Comparison of ENCODE assay signal across 9 cellular contexts in genomic region chr9:71249729-71250317, GRCh38.
A peak's percentile ranks its signal among the peaks of the same experiment; 100 is the strongest.
DNase-seq lines count a peak whose midpoint lies in the region; ATAC-seq, FAIRE-seq and TF ChIP-seq lines count a peak whose summit lies in the region.
"Had no signal": no experiment of that assay in that cellular context is flagged by ENCODE, and none has a peak within 500 bp of the region (broad histone marks: within the 10 kb centered on the region; RNA-seq: fewer than 3 reads in every experiment).

No MANE protein-coding gene starts in this region.

- FAIRE-seq in endometrium (lab: Jason Lieb, UNC), result peak; percentile 89

- DNase-seq in DMS 273 (lab: John Stamatoyannopoulos, UW; ENCODE audit: unreplicated experiment) (peak; percentile 88), Panc1 (ENCODE audit: low read depth, low spot score) (peak; percentile 27), middle frontal gyrus (ENCODE audit: extremely low spot score, low spot score) (peak; percentile 63), NCI-H774 (lab: John Stamatoyannopoulos, UW) (no peak), NCI-H2029 treated with DMSO at 0.1 percent for 48 hours (lab: John Stamatoyannopoulos, UW) (no peak)
- DNase-seq: activated B cell treated with CpG ODN at 0.5 μM for 24 hours had no signal

- no peak overlapping the region for H3K27ac ChIP-seq in Panc1 (ENCODE audit: low read length)

- intact Hi-C loops in Panc1 (cut with micrococcal nuclease; ENCODE audit: unreplicated experiment), result loop anchor here (1.0 to 2.0 kb wide), 3 partner anchors 325 to 617 kb away; no protein-coding TSS in a partner anchor

- no peaks in the 10 kb centered on the region for H3K4me1 ChIP-seq in Panc1 (ENCODE audit: control insufficient read depth, insufficient read depth, low read length)

- no peaks in the 10 kb centered on the region for H3K27me3 ChIP-seq in Panc1 (ENCODE audit: control insufficient read depth, insufficient read depth, low read length)

- in situ Hi-C loops in Panc1 (cut with HindIII; ENCODE audit: low pct_unique_long_range_greater_than_20kb, low sequenced_read_pairs), result no loop called here

- CTCF ChIA-PET in Panc1 (lab: Charles Lee), result no interaction called here

- BruUV-seq in Panc1 (replicated peaks; lab: Mats Ljungman, UMichigan), result no TSS peak

- peak; percentile 70; the same call in 1 of the 2 replicates for TF ChIP-seq CTCF in Panc1 (IDR thresholded peaks at IDR 0.05)

- POLR2A ChIA-PET in Panc1 (lab: Charles Lee), result no interaction called here

- no peak overlapping the region for H3K4me3 ChIP-seq in Panc1 (ENCODE audit: low read depth in 2 of 2, low read length in 2 of 2)

- peak; percentile 81 for ATAC-seq in GM19452 (IDR thresholded peaks at IDR 0.05; ENCODE audit: unreplicated experiment)
- peak; percentile 52 for ATAC-seq in HG03558 (IDR thresholded peaks at IDR 0.05; ENCODE audit: extremely low read depth, unreplicated experiment)
- ATAC-seq in Panc1, result peak; percentile 83

- no peaks in the 10 kb centered on the region for H3K36me3 ChIP-seq in Panc1 (ENCODE audit: control insufficient read depth, insufficient read depth, low read length)

- no peaks in the 10 kb centered on the region for H3K9me3 ChIP-seq in Panc1 (ENCODE audit: control insufficient read depth, insufficient read depth, low read depth, low read length)

Comparison
In these comparisons a context has a peak if more than half of its experiments do, and no peak if none do; other contexts are left out.
1. DNase-seq: peak in DMS 273 (single experiment), Panc1 (single experiment) and middle frontal gyrus (single experiment); none in NCI-H774 (single experiment) and NCI-H2029 treated with DMSO at 0.1 percent for 48 hours (single experiment).
2. Peak in every context shown above with its lines, with median percentiles within 50 percentile points of each other: ATAC-seq.